ENCODE assay signal across 8 cellular contexts in the genomic region with DNA sequence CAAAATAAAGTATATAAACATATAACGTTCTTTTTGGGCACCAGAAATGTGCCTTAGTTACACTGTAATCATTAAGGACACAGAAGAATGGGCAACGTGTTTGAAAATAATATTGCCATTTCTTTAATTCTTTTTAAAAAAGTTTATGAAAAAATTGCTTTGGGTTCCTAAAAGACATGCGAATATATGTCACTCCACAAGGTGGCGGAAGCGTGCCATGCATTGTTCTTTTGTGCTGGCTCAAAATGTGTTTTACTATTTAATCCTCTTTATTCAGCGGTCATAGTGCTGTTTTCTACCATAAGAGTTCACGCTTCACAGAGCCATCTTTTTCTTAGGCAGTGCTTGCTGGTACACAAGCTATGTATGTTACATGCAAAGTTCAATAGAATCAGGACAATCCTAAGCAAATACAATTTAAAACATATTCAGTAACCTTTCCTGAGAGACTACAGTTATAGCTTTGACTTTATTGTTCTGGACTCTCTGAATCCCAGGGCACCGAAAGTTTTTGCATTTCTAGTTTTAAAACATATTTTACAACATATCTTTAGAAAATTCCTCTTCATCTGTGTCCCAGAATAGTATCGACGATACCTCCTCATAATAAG.
DNase-seq lines count a peak whose midpoint lies in the region; ATAC-seq and TF ChIP-seq lines count a peak whose summit lies in the region.

No MANE protein-coding gene starts in this region.

- H3K27me3 Mint-ChIP-seq in immature natural killer cell (ENCODE audit: low read depth in 3 of 3) = peaks cover 0 to 4% (median 1%) of the 10 kb centered on the region in 3 donors

- intact Hi-C loops in body of pancreas (cut with DNase I) = loop anchor here (10.0 kb wide), 1 partner anchor 468 kb away; a partner anchor contains a TSS

- peak; percentile 23 for TF ChIP-seq CTCF in GM12801 (IDR thresholded peaks at IDR 0.05; ENCODE audit: extremely low read depth, insufficient read length)
- TF ChIP-seq CTCF in body of pancreas (IDR thresholded peaks at IDR 0.05) = peak; percentile 79 to 91 (median 84)

- H3K36me3 ChIP-seq in body of pancreas (replicated peaks in 1 of 2; ENCODE audit: insufficient read depth in 1 of 2, low read depth in 2 of 2) = no peaks in the 10 kb centered on the region

- H3K27ac Mint-ChIP-seq in immature natural killer cell = no peak overlapping the region

- peak; percentile 62 for ATAC-seq in body of pancreas

- H3K4me3 ChIP-seq in body of pancreas = no peak overlapping the region

- no peaks in the 10 kb centered on the region for H3K9me3 ChIP-seq in body of pancreas

- TF ChIP-seq POLR2A in body of pancreas (IDR thresholded peaks at IDR 0.05) = no peak

- H3K27me3 ChIP-seq in body of pancreas = no peaks in the 10 kb centered on the region

- H3K36me3 Mint-ChIP-seq in immature natural killer cell = no peaks in the 10 kb centered on the region

- H3K4me3 Mint-ChIP-seq in immature natural killer cell = peak overlapping the region in 1 of 5 donors; percentile 66

- WGBS in body of pancreas, 2 donors = 20 to 23% methylated on average over 10 of the region's 10 CpGs

- DNase-seq in HCEC 1CT (peak; percentile 54), NAMALWA (ENCODE audit: low spot score) (peak; percentile 81), T-helper 9 cell (peak; percentile 12), body of pancreas (peak; percentile 62 to 70 (median 65)), immature natural killer cell (peak; percentile 47 to 61 (median 61)), GM19238 (ENCODE audit: insufficient read length, low spot score) (no peak)
- DNase-seq in stimulated activated CD4-positive, alpha-beta T cell treated with anti-CD3 and anti-CD28 coated beads, Interleukin-1b, Interleukin-23, amount 100 ng/mL, for 1 hour (ENCODE audit: low read depth in 2 of 2) = peak; percentile 2 to 9

- H3K9me3 Mint-ChIP-seq in immature natural killer cell = no peaks in the 10 kb centered on the region

- no peak overlapping the region for H3K27ac ChIP-seq in body of pancreas

- peaks cover 3% of the 10 kb centered on the region for H3K4me1 ChIP-seq in body of pancreas

- peaks cover 3 to 5% of the 10 kb centered on the region in 2 donors for H3K4me1 Mint-ChIP-seq in immature natural killer cell
